26 cellular contexts compared by ENCODE assay signal in genomic region chr3:191387441-191388077, GRCh38. TPM values are rescaled to one million over a fixed set of nuclear protein-coding genes. Genes with fewer than 3 reads are reported as not detected.
DNase-seq lines count a peak whose midpoint lies in the region; ATAC-seq and TF ChIP-seq lines count a peak whose summit lies in the region.
"Had no signal": no experiment of that assay in that cellular context is flagged by ENCODE, and none has a peak within 500 bp of the region (broad histone marks: within the 10 kb centered on the region; RNA-seq: fewer than 3 reads in every experiment).

No MANE protein-coding gene starts in this region.

- H3K36me3 Mint-ChIP-seq in Calu3 (ENCODE audit: insufficient read depth, unreplicated experiment), result peaks cover 41% of the 10 kb centered on the region
- peaks cover 28% of the 10 kb centered on the region for H3K36me3 Mint-ChIP-seq in memory B cell
- peaks cover 3% of the 10 kb centered on the region for H3K36me3 Mint-ChIP-seq in T-cell
- H3K36me3 Mint-ChIP-seq: activated naive CD4-positive, alpha-beta T cell treated with anti-CD3 and anti-CD28 coated beads, Interleukin-2, amount 50 U/mL, for 72 hours had no signal

- no TSS peak for BruUV-seq in Calu3 (replicated peaks; lab: Mats Ljungman, UMichigan)

- in situ Hi-C loops in astrocyte of the spinal cord (cut with HindIII; ENCODE audit: low sequenced_read_pairs), result no loop called here

- intact Hi-C loops in Calu3 (cut with micrococcal nuclease; ENCODE audit: unreplicated experiment), result loop anchor here (5.0 kb wide), 1 partner anchor 55 kb away; the partner anchor contains the start of gene UTS2B

- no peak overlapping the region for H3K4me3 ChIP-seq in astrocyte of the spinal cord (ENCODE audit: low read depth, low read length)
- H3K4me3 ChIP-seq: esophagus muscularis mucosa, GM12878, pancreas, right lobe of liver had no signal

- H3K4me3 Mint-ChIP-seq in Calu3 (ENCODE audit: low read depth, unreplicated experiment), result no peak overlapping the region
- no peak overlapping the region for H3K4me3 Mint-ChIP-seq in memory B cell
- H3K4me3 Mint-ChIP-seq in T-cell, result no peak overlapping the region
- H3K4me3 Mint-ChIP-seq: activated T-helper 17 cell treated with anti-CD3 and anti-CD28 coated beads, Interleukin-2, amount 50 U/mL, for 72 hours; brain; nephron progenitor cell; WTC11 had no signal

- no peak for ATAC-seq in memory B cell (ENCODE audit: low read depth)
- ATAC-seq in GM18520 (IDR thresholded peaks at IDR 0.05; ENCODE audit: unreplicated experiment), result no peak
- no peak for ATAC-seq in T-cell (replicated peaks in 1 of 4)
- ATAC-seq: activated naive CD4-positive, alpha-beta T cell treated with anti-CD3 and anti-CD28 coated beads, Interleukin-2, amount 50 U/mL, for 72 hours; activated T-helper 17 cell treated with anti-CD3 and anti-CD28 coated beads, Interleukin-2, amount 50 U/mL, for 72 hours; left cardiac atrium; pancreas; right lobe of liver; SK-N-SH treated with all-trans-retinoic acid at 6 μM for 48 hours; WTC11 had no signal

- DNase-seq in Calu3 (no peak), HCEC 1CT (peak; percentile 31), astrocyte of the spinal cord (ENCODE audit: low read depth, low spot score) (peak; percentile 27), memory B cell (ENCODE audit: low spot score in 2 of 2) (no peak), COLO829 (ENCODE audit: low spot score) (no peak), T-cell (no peak)
- DNase-seq: activated CD4-positive, alpha-beta T cell treated with anti-CD3 and anti-CD28 coated beads, Interleukin-2, amount 50 U/mL, for 4 hours; activated CD8-positive, alpha-beta memory T cell treated with anti-CD3 and anti-CD28 coated beads, Interleukin-2, amount 50 U/mL, for 4 hours; DMS 273 treated with DMSO at 0.1 percent for 48 hours; effector memory CD4-positive, alpha-beta T cell; left cardiac atrium; NCI-H1048; NCI-H526 treated with DMSO at 0.1 percent for 48 hours; nephron progenitor cell; pancreas; right lobe of liver; stimulated activated CD8-positive, alpha-beta memory T cell treated with anti-CD3 and anti-CD28 coated beads, Interleukin-4, amount 100 ng/mL, for 48 hours; T-helper 9 cell had no signal

- CTCF ChIA-PET in Calu3 (lab: Charles Lee), result no interaction called here
- CTCF ChIA-PET in T-cell (lab: Charles Lee), result no interaction called here

- TF ChIP-seq CTCF in Calu3 (IDR thresholded peaks at IDR 0.05; ENCODE audit: unreplicated experiment) (no peak), astrocyte of the spinal cord (IDR thresholded peaks at IDR 0.05; ENCODE audit: low read depth, low read length) (no peak)

- H3K27me3 Mint-ChIP-seq in Calu3 (ENCODE audit: unreplicated experiment) (no peaks in the 10 kb centered on the region), memory B cell (no peaks in the 10 kb centered on the region), T-cell (no peaks in the 10 kb centered on the region)
- H3K27me3 Mint-ChIP-seq: activated T-helper 17 cell treated with anti-CD3 and anti-CD28 coated beads, Interleukin-2, amount 50 U/mL, for 72 hours; brain had no signal

- H3K4me1 Mint-ChIP-seq in Calu3 (ENCODE audit: low read depth, unreplicated experiment) (no peaks in the 10 kb centered on the region), memory B cell (peaks cover 12% of the 10 kb centered on the region), T-cell (no peaks in the 10 kb centered on the region)
- H3K4me1 Mint-ChIP-seq: activated T-helper 17 cell treated with anti-CD3 and anti-CD28 coated beads, Interleukin-2, amount 50 U/mL, for 72 hours; nephron progenitor cell had no signal

- H3K27ac Mint-ChIP-seq in Calu3 (ENCODE audit: unreplicated experiment) (peak overlapping the region; percentile 31), memory B cell (peak overlapping the region; percentile 74), T-cell (no peak overlapping the region)
- H3K27ac Mint-ChIP-seq: activated naive CD4-positive, alpha-beta T cell treated with anti-CD3 and anti-CD28 coated beads, Interleukin-2, amount 50 U/mL, for 72 hours; activated T-helper 17 cell treated with anti-CD3 and anti-CD28 coated beads, Interleukin-2, amount 50 U/mL, for 72 hours; brain; nephron progenitor cell; WTC11 had no signal

- POLR2A ChIA-PET in T-cell (lab: Charles Lee), result no interaction called here

- H3K9me3 Mint-ChIP-seq in Calu3 (ENCODE audit: low read depth, unreplicated experiment) (no peaks in the 10 kb centered on the region), memory B cell (no peaks in the 10 kb centered on the region), T-cell (no peaks in the 10 kb centered on the region)
- H3K9me3 Mint-ChIP-seq: activated naive CD4-positive, alpha-beta T cell treated with anti-CD3 and anti-CD28 coated beads, Interleukin-2, amount 50 U/mL, for 72 hours; activated T-helper 17 cell treated with anti-CD3 and anti-CD28 coated beads, Interleukin-2, amount 50 U/mL, for 72 hours; nephron progenitor cell; WTC11 had no signal

RNA-seq across cellular contexts. Expression of gene UTS2B, which starts 57.2 kb away (rescaled TPM):
- total RNA-seq in Calu3 (2022) (1.5 and 1.6 TPM in 2 replicates), T-cell (under 1 TPM in 2 of 5 donors, not detected in 3; 0.32 to 0.36 TPM)
- total RNA-seq: activated naive CD4-positive, alpha-beta T cell treated with anti-CD3 and anti-CD28 coated beads, Interleukin-2, amount 50 U/mL, for 72 hours; activated T-helper 17 cell treated with anti-CD3 and anti-CD28 coated beads, Interleukin-2, amount 50 U/mL, for 72 hours; WTC11 had no signal

RNA-seq across cellular contexts. Expression of gene CCDC50, which starts 58.4 kb away (rescaled TPM):
- total RNA-seq in Calu3 (2022), result 124 and 134 TPM in 2 replicates
- total RNA-seq in T-cell, result 1 to 10 TPM; 4.0 to 9.7 (median 9.7) TPM

Comparison
In these comparisons a context has a peak if more than half of its experiments do, and no peak if none do; other contexts are left out.
1. DNase-seq: peak in HCEC 1CT (single experiment) and astrocyte of the spinal cord (single experiment); none in Calu3 (single experiment), memory B cell (0 of 2), COLO829 (single experiment) and T-cell (0 of 34).
2. H3K27ac Mint-ChIP-seq: peak in Calu3 (single experiment) and memory B cell (single experiment); none in T-cell (0 of 2).
3. RNA of gene CCDC50, which starts 58.4 kb away (total RNA-seq): 124 to 134 TPM in Calu3; 4.0 to 9.7 TPM in T-cell; every median in the first group is over 10 times any median in the second.